18 cellular contexts compared by ENCODE assay signal in genomic region chr1:163406787-163407186, GRCh38.
"Had no signal": no experiment of that assay in that cellular context is flagged by ENCODE, and none has a peak within 500 bp of the region (broad histone marks: within the 10 kb centered on the region; RNA-seq: fewer than 3 reads in every experiment).

No MANE protein-coding gene starts in this region.

- H3K27me3 ChIP-seq: adrenal gland, cardiac muscle cell, dorsolateral prefrontal cortex, thyroid gland had no signal

- H3K4me3 ChIP-seq: adrenal gland, cardiac muscle cell, dorsolateral prefrontal cortex, thyroid gland had no signal

- H3K36me3 ChIP-seq: adrenal gland, cardiac muscle cell, thyroid gland, WERI-Rb-1 had no signal

- ATAC-seq: activated T-helper 17 cell treated with anti-CD3 and anti-CD28 coated beads, Interleukin-2, amount 50 U/mL, for 72 hours; stimulated activated memory B cell treated with anti-CD40 and anti-IgM and Interleukin-4, amounts not matched to agents 10 μg/mL and 1 μg/mL and 100 μg/mL, for 72 hours had no signal

- H3K9me3 ChIP-seq: adrenal gland, thyroid gland had no signal

- H3K4me1 Mint-ChIP-seq: activated naive CD4-positive, alpha-beta T cell treated with anti-CD3 and anti-CD28 coated beads, Interleukin-2, amount 10 ng/mL, durations not matched to agents 7 days and 5 days; activated T-helper 17 cell treated with anti-CD3 and anti-CD28 coated beads, Interleukin-2, amount 50 U/mL, for 72 hours had no signal

- H3K27ac Mint-ChIP-seq: activated naive CD4-positive, alpha-beta T cell treated with anti-CD3 and anti-CD28 coated beads, Interleukin-2, amount 10 ng/mL, durations not matched to agents 7 days and 5 days; activated T-helper 17 cell treated with anti-CD3 and anti-CD28 coated beads, Interleukin-2, amount 50 U/mL, for 72 hours; endodermal cell; nephron; stimulated activated memory B cell treated with anti-CD40 and anti-IgM and Interleukin-4, amounts not matched to agents 10 μg/mL and 1 μg/mL and 100 μg/mL, for 72 hours had no signal

- H3K27ac ChIP-seq: adrenal gland, cardiac muscle cell, dorsolateral prefrontal cortex, WERI-Rb-1 had no signal

- H3K9me3 Mint-ChIP-seq: activated naive CD4-positive, alpha-beta T cell treated with anti-CD3 and anti-CD28 coated beads, Interleukin-2, amount 10 ng/mL, durations not matched to agents 7 days and 5 days; activated T-helper 17 cell treated with anti-CD3 and anti-CD28 coated beads, Interleukin-2, amount 50 U/mL, for 72 hours; endodermal cell; nephron; stimulated activated memory B cell treated with anti-CD40 and anti-IgM and Interleukin-4, amounts not matched to agents 10 μg/mL and 1 μg/mL and 100 μg/mL, for 72 hours had no signal

- H3K36me3 Mint-ChIP-seq: activated naive CD4-positive, alpha-beta T cell treated with anti-CD3 and anti-CD28 coated beads, Interleukin-2, amount 10 ng/mL, durations not matched to agents 7 days and 5 days; stimulated activated memory B cell treated with anti-CD40 and anti-IgM and Interleukin-4, amounts not matched to agents 10 μg/mL and 1 μg/mL and 100 μg/mL, for 72 hours had no signal

- H3K27me3 Mint-ChIP-seq: activated naive CD4-positive, alpha-beta T cell treated with anti-CD3 and anti-CD28 coated beads, Interleukin-2, amount 10 ng/mL, durations not matched to agents 7 days and 5 days; stimulated activated memory B cell treated with anti-CD40 and anti-IgM and Interleukin-4, amounts not matched to agents 10 μg/mL and 1 μg/mL and 100 μg/mL, for 72 hours had no signal

- H3K4me3 Mint-ChIP-seq: activated naive CD4-positive, alpha-beta T cell treated with anti-CD3 and anti-CD28 coated beads, Interleukin-2, amount 10 ng/mL, durations not matched to agents 7 days and 5 days; activated T-helper 17 cell treated with anti-CD3 and anti-CD28 coated beads, Interleukin-2, amount 50 U/mL, for 72 hours; endodermal cell; nephron; stimulated activated memory B cell treated with anti-CD40 and anti-IgM and Interleukin-4, amounts not matched to agents 10 μg/mL and 1 μg/mL and 100 μg/mL, for 72 hours had no signal

- DNase-seq: activated CD4-positive, alpha-beta T cell treated with anti-CD3 and anti-CD28 coated beads, Interleukin-2, amount 50 U/mL, for 48 hours; activated naive CD4-positive, alpha-beta T cell treated with anti-CD3 and anti-CD28 coated beads, Interleukin-2, amount 10 ng/mL, durations not matched to agents 7 days and 5 days; adrenal gland; dorsolateral prefrontal cortex; endodermal cell; erythroblast; kidney glomerular epithelial cell; nucleus accumbens; posterior cingulate gyrus; retina; stimulated activated CD4-positive, alpha-beta T cell treated with anti-CD3 and anti-CD28 coated beads, Interleukin-2, amount 100 ng/mL, for 48 hours; T1000; thyroid gland; WERI-Rb-1 had no signal
